12 cellular contexts compared by ENCODE assay signal in the genomic region with DNA sequence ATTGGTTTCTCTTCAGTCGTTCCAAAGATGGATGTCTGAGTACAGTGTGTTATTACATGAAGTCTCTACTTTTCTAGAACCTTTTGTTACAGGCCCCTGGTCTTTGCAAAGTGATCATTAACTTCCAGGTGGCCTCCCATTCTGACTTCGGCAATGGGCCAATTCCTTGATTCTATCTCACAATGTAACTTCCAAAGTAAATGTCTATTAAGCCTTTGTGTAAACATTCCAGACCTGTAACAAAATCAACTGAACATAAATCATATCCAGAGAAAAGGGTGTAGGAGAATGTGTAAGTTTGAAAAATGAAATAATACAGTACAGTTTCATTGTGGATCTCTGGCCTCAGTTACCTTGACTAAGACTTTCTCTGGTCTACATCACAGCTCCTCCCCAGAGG.
DNase-seq lines count a peak whose midpoint lies in the region; ATAC-seq, FAIRE-seq and TF ChIP-seq lines count a peak whose summit lies in the region.
"Had no signal": no experiment of that assay in that cellular context is flagged by ENCODE, and none has a peak within 500 bp of the region (broad histone marks: within the 10 kb centered on the region; RNA-seq: fewer than 3 reads in every experiment).

No MANE protein-coding gene starts in this region.

- no peaks in the 10 kb centered on the region for H3K27me3 Mint-ChIP-seq in activated T-helper 17 cell treated with anti-CD3 and anti-CD28 coated beads, Interleukin-2, amount 50 U/mL, for 72 hours

- no peak overlapping the region for H3K4me3 Mint-ChIP-seq in activated T-helper 17 cell treated with anti-CD3 and anti-CD28 coated beads, Interleukin-2, amount 50 U/mL, for 72 hours

- peak overlapping the region; percentile 82 to 89 for H3K27ac ChIP-seq in A549
- H3K27ac ChIP-seq: WERI-Rb-1 had no signal

- peak; percentile 46 to 76 for TF ChIP-seq RAD21 in A549 (conservative IDR thresholded peaks at IDR 0.05 in 1 of 2, IDR thresholded peaks at IDR 0.05 in 1 of 2)

- TF ChIP-seq POLR2A in A549 (IDR thresholded peaks at IDR 0.05; ENCODE audit: low read length): no peak

- peak; percentile 34 to 93 for DNase-seq in A549 (ENCODE audit: low read depth in 1 of 2, low spot score in 1 of 2)
- DNase-seq in HT-29 (ENCODE audit: low spot score): peak; percentile 91
- DNase-seq in SK-N-DZ (ENCODE audit: low spot score): peak; percentile 25
- DNase-seq in iris pigment epithelial cell (ENCODE audit: low read depth): peak; percentile 42
- no peak for DNase-seq in cerebellar cortex (ENCODE audit: low spot score)
- DNase-seq in cerebellum (ENCODE audit: low spot score): no peak
- DNase-seq: aorta, NCI-H2171 treated with DMSO at 0.1 percent for 48 hours, posterior cingulate gyrus, WERI-Rb-1 had no signal

- no peaks in the 10 kb centered on the region for H3K9me3 ChIP-seq in A549

- WGBS in A549 (ENCODE audit: missing lambda C conversion rate): 4% methylated on average over 2 of the region's 2 CpGs

- peak; percentile 44 to 68 for ATAC-seq in A549
- ATAC-seq in activated T-helper 17 cell treated with anti-CD3 and anti-CD28 coated beads, Interleukin-2, amount 50 U/mL, for 72 hours (replicated peaks): no peak
- no peak for ATAC-seq in HG03159 (IDR thresholded peaks at IDR 0.05; ENCODE audit: unreplicated experiment)

- peaks cover 4% of the 10 kb centered on the region for H3K9me3 Mint-ChIP-seq in activated T-helper 17 cell treated with anti-CD3 and anti-CD28 coated beads, Interleukin-2, amount 50 U/mL, for 72 hours

- H3K4me2 ChIP-seq in A549: peak overlapping the region; percentile 65

- TF ChIP-seq CTCF in A549 (IDR thresholded peaks at IDR 0.05): no peak; the same call in 2 of the 3 replicates

- no peak overlapping the region for H3K4me3 ChIP-seq in A549

- peaks cover 72% of the 10 kb centered on the region for H3K4me1 ChIP-seq in A549

- POLR2A ChIA-PET in A549 (lab: Yijun Ruan, JAX): interaction anchor here (0.7 kb wide), 1 partner anchor 188 kb away, joined by 3 read pairs; a partner anchor contains a TSS

- FAIRE-seq in A549 (lab: Jason Lieb, UNC): peak; percentile 99

- no peaks in the 10 kb centered on the region for H3K36me3 Mint-ChIP-seq in activated T-helper 17 cell treated with anti-CD3 and anti-CD28 coated beads, Interleukin-2, amount 50 U/mL, for 72 hours (ENCODE audit: low read depth)

- no peak overlapping the region for H3K27ac Mint-ChIP-seq in activated T-helper 17 cell treated with anti-CD3 and anti-CD28 coated beads, Interleukin-2, amount 50 U/mL, for 72 hours

- peak; percentile 87 to 90; a peak in 4 of 5 replicates for TF ChIP-seq EP300 in A549 (IDR thresholded peaks at IDR 0.05)

- no peaks in the 10 kb centered on the region for H3K4me1 Mint-ChIP-seq in activated T-helper 17 cell treated with anti-CD3 and anti-CD28 coated beads, Interleukin-2, amount 50 U/mL, for 72 hours

- CTCF ChIA-PET in A549 (lab: Yijun Ruan, JAX): interaction anchor here (1.3 kb wide), 1 partner anchor 10 kb away, joined by 5 read pairs; no protein-coding TSS in a partner anchor

TF ChIP-seq in A549, 52 proteins besides CTCF, POLR2A, EP300 and RAD21 (continues in another document):
- TF ChIP-seq HOXA7 (CRISPR knock-in tag; IDR thresholded peaks at IDR 0.05) (no peak), SMC3 (IDR thresholded peaks at IDR 0.05) (peak; percentile 71), NR3C1 (IDR thresholded peaks at IDR 0.05) (peak; percentile 88; the same call in 1 of the 3 replicates), HEYL (CRISPR knock-in tag; IDR thresholded peaks at IDR 0.05) (no peak), ZNF302 (CRISPR knock-in tag; IDR thresholded peaks at IDR 0.05) (no peak), ZFP36 (IDR thresholded peaks at IDR 0.05; ENCODE audit: borderline replicate concordance, partially characterized antibody) (peak; percentile 41), POLR2AphosphoS2 (conservative IDR thresholded peaks at IDR 0.05; ENCODE audit: low read length) (no peak), HOXB13 (CRISPR knock-in tag; IDR thresholded peaks at IDR 0.05; ENCODE audit: low read depth) (no peak), RCOR1 (IDR thresholded peaks at IDR 0.05; ENCODE audit: low read depth, low read length) (no peak), NFE2L2 (conservative IDR thresholded peaks at IDR 0.05; ENCODE audit: low read length) (no peak), HOXB5 (CRISPR knock-in tag; IDR thresholded peaks at IDR 0.05) (peak; percentile 95), ZC3H11A (IDR thresholded peaks at IDR 0.05) (no peak), HDAC2 (IDR thresholded peaks at IDR 0.05) (no peak), CBX8 (IDR thresholded peaks at IDR 0.05) (no peak), EHF (CRISPR knock-in tag; IDR thresholded peaks at IDR 0.05) (no peak), TFCP2L1 (CRISPR knock-in tag; IDR thresholded peaks at IDR 0.05) (no peak), CBX2 (IDR thresholded peaks at IDR 0.05; ENCODE audit: borderline replicate concordance, low read depth) (no peak), RFX5 (IDR thresholded peaks at IDR 0.05) (no peak)
- TF ChIP-seq, protein P1, sequence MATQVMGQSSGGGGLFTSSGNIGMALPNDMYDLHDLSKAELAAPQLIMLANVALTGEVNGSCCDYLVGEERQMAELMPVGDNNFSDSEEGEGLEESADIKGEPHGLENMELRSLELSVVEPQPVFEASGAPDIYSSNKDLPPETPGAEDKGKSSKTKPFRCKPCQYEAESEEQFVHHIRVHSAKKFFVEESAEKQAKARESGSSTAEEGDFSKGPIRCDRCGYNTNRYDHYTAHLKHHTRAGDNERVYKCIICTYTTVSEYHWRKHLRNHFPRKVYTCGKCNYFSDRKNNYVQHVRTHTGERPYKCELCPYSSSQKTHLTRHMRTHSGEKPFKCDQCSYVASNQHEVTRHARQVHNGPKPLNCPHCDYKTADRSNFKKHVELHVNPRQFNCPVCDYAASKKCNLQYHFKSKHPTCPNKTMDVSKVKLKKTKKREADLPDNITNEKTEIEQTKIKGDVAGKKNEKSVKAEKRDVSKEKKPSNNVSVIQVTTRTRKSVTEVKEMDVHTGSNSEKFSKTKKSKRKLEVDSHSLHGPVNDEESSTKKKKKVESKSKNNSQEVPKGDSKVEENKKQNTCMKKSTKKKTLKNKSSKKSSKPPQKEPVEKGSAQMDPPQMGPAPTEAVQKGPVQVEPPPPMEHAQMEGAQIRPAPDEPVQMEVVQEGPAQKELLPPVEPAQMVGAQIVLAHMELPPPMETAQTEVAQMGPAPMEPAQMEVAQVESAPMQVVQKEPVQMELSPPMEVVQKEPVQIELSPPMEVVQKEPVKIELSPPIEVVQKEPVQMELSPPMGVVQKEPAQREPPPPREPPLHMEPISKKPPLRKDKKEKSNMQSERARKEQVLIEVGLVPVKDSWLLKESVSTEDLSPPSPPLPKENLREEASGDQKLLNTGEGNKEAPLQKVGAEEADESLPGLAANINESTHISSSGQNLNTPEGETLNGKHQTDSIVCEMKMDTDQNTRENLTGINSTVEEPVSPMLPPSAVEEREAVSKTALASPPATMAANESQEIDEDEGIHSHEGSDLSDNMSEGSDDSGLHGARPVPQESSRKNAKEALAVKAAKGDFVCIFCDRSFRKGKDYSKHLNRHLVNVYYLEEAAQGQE (IDR thresholded peaks at IDR 0.05): no peak
- TF ChIP-seq, protein P2, sequence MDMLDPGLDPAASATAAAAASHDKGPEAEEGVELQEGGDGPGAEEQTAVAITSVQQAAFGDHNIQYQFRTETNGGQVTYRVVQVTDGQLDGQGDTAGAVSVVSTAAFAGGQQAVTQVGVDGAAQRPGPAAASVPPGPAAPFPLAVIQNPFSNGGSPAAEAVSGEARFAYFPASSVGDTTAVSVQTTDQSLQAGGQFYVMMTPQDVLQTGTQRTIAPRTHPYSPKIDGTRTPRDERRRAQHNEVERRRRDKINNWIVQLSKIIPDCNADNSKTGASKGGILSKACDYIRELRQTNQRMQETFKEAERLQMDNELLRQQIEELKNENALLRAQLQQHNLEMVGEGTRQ (IDR thresholded peaks at IDR 0.05): no peak
- TF ChIP-seq, protein P3, sequence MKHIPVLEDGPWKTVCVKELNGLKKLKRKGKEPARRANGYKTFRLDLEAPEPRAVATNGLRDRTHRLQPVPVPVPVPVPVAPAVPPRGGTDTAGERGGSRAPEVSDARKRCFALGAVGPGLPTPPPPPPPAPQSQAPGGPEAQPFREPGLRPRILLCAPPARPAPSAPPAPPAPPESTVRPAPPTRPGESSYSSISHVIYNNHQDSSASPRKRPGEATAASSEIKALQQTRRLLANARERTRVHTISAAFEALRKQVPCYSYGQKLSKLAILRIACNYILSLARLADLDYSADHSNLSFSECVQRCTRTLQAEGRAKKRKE (CRISPR knock-in tag; IDR thresholded peaks at IDR 0.05; ENCODE audit: low read depth): peak; percentile 62; the same call in 1 of the 2 replicates
- TF ChIP-seq, protein P4, sequence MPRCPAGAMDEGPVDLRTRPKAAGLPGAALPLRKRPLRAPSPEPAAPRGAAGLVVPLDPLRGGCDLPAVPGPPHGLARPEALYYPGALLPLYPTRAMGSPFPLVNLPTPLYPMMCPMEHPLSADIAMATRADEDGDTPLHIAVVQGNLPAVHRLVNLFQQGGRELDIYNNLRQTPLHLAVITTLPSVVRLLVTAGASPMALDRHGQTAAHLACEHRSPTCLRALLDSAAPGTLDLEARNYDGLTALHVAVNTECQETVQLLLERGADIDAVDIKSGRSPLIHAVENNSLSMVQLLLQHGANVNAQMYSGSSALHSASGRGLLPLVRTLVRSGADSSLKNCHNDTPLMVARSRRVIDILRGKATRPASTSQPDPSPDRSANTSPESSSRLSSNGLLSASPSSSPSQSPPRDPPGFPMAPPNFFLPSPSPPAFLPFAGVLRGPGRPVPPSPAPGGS (IDR thresholded peaks at IDR 0.05): peak; percentile 94; the same call in 2 of the 3 replicates
- TF ChIP-seq, protein P5, sequence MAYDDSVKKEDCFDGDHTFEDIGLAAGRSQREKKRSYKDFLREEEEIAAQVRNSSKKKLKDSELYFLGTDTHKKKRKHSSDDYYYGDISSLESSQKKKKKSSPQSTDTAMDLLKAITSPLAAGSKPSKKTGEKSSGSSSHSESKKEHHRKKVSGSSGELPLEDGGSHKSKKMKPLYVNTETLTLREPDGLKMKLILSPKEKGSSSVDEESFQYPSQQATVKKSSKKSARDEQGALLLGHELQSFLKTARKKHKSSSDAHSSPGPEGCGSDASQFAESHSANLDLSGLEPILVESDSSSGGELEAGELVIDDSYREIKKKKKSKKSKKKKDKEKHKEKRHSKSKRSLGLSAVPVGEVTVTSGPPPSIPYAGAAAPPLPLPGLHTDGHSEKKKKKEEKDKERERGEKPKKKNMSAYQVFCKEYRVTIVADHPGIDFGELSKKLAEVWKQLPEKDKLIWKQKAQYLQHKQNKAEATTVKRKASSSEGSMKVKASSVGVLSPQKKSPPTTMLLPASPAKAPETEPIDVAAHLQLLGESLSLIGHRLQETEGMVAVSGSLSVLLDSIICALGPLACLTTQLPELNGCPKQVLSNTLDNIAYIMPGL (CRISPR knock-in tag; IDR thresholded peaks at IDR 0.05; ENCODE audit: borderline replicate concordance): no peak

Comparison
In these comparisons a context has a peak if more than half of its experiments do, and no peak if none do; other contexts are left out.
1. ATAC-seq: peak in A549 (2 of 2); none in activated T-helper 17 cell treated with anti-CD3 and anti-CD28 coated beads, Interleukin-2, amount 50 U/mL, for 72 hours (single experiment) and HG03159 (single experiment).
2. DNase-seq: peak in A549 (2 of 2), HT-29 (single experiment), SK-N-DZ (single experiment) and iris pigment epithelial cell (single experiment); none in cerebellar cortex (single experiment) and cerebellum (single experiment).